Comparison of ENCODE assay signal across 16 cellular contexts in the genomic region with DNA sequence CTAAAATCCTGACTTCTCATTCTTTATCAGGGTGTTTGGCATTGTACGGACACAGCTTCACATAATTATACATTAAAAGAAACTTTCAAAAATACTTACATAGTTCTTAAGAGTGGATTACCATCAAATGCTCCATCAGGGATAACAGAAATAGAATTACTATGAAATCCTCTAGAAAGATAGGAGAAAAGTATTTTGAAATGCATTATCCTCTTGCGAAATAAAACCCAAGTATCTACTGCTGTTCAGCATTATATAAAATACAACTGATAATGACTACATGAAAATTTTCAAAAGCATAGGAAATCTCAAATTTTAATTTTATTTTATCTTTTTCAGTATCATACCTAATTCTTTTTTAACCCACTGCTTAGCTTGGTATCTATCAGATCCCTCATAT. TPM values are rescaled to one million over a fixed set of nuclear protein-coding genes. Genes with fewer than 3 reads are reported as not detected.
DNase-seq lines count a peak whose midpoint lies in the region; ATAC-seq and TF ChIP-seq lines count a peak whose summit lies in the region.
"Had no signal": no experiment of that assay in that cellular context is flagged by ENCODE, and none has a peak within 500 bp of the region (broad histone marks: within the 10 kb centered on the region; RNA-seq: fewer than 3 reads in every experiment).

No MANE protein-coding gene starts in this region.

- no peak for TF ChIP-seq RAD21 in SK-N-SH (IDR thresholded peaks at IDR 0.05; ENCODE audit: low read length)

- no peaks in the 10 kb centered on the region for H4K20me1 ChIP-seq in SK-N-SH (ENCODE audit: insufficient read depth)

- no peaks in the 10 kb centered on the region for H3K9me2 ChIP-seq in SK-N-SH

- no peak for ATAC-seq in SK-N-SH treated with all-trans-retinoic acid at 6 μM for 48 hours
- peak; percentile 3 to 41 (median 20) for ATAC-seq in right lobe of liver
- no peak for ATAC-seq in naive thymus-derived CD8-positive, alpha-beta T cell
- ATAC-seq in HG03354 (IDR thresholded peaks at IDR 0.05; ENCODE audit: poor library complexity, severe bottlenecking, unreplicated experiment) = no peak

- TF ChIP-seq CTCF in SK-N-SH (IDR thresholded peaks at IDR 0.05) (no peak), right lobe of liver (IDR thresholded peaks at IDR 0.05) (no peak), WERI-Rb-1 (IDR thresholded peaks at IDR 0.05; ENCODE audit: low read depth, low read length) (no peak)

- no peak overlapping the region for H3K4me3 Mint-ChIP-seq in naive thymus-derived CD8-positive, alpha-beta T cell
- H3K4me3 Mint-ChIP-seq: B cell; CD4-positive, alpha-beta T cell had no signal

- H3K27me3 ChIP-seq in SK-N-SH (ENCODE audit: insufficient read depth) (no peaks in the 10 kb centered on the region), right lobe of liver (no peaks in the 10 kb centered on the region), WERI-Rb-1 (ENCODE audit: insufficient read depth, low read depth, severe bottlenecking) (no peaks in the 10 kb centered on the region)

- peaks cover 2 to 16% of the 10 kb centered on the region in 2 experiments; a peak in 3 of 4 replicates for H3K4me1 ChIP-seq in SK-N-SH (ENCODE audit: control insufficient read depth in 1 of 2, insufficient read depth in 2 of 2, low read depth in 1 of 2, low read length in 1 of 2)
- H3K4me1 ChIP-seq in right lobe of liver = peaks cover 0 to 33% (median 7%) of the 10 kb centered on the region in 4 donors
- H3K4me1 ChIP-seq: HAP-1 had no signal

- TF ChIP-seq POLR2A in right lobe of liver (IDR thresholded peaks at IDR 0.05) = no peak

- H3K4me2 ChIP-seq in SK-N-SH = no peak overlapping the region

- POLR2A ChIA-PET in SK-N-SH (lab: Yijun Ruan, JAX) = no interaction called here
- POLR2A ChIA-PET in naive thymus-derived CD8-positive, alpha-beta T cell (lab: Charles Lee) = no interaction called here

- H3K9me3 ChIP-seq in SK-N-SH (no peaks in the 10 kb centered on the region), right lobe of liver (no peaks in the 10 kb centered on the region), WERI-Rb-1 (ENCODE audit: severe bottlenecking) (no peaks in the 10 kb centered on the region)
- H3K9me3 ChIP-seq: HAP-1 had no signal

- peaks cover 12 to 27% of the 10 kb centered on the region in 2 experiments for H3K36me3 ChIP-seq in SK-N-SH (replicated peaks in 1 of 2; ENCODE audit: control insufficient read depth in 1 of 2, insufficient read depth in 2 of 2, low read length in 1 of 2)
- no peaks in the 10 kb centered on the region for H3K36me3 ChIP-seq in right lobe of liver
- H3K36me3 ChIP-seq in WERI-Rb-1 = no peaks in the 10 kb centered on the region

- H3K4me1 Mint-ChIP-seq in naive thymus-derived CD8-positive, alpha-beta T cell = no peaks in the 10 kb centered on the region
- H3K4me1 Mint-ChIP-seq: B cell had no signal

- 96% methylated on average over 2 of the region's 2 CpGs for WGBS in SK-N-SH (ENCODE audit: low lambda C conversion rate)
- WGBS in right lobe of liver (ENCODE audit: insufficient coverage, low coverage, low lambda C conversion rate, missing lambda C conversion rate) = 52% methylated on average over 2 of the region's 2 CpGs

- no peaks in the 10 kb centered on the region for H3K27me3 Mint-ChIP-seq in naive thymus-derived CD8-positive, alpha-beta T cell
- H3K27me3 Mint-ChIP-seq: B cell; CD4-positive, alpha-beta T cell had no signal

- no peaks in the 10 kb centered on the region for H3K79me2 ChIP-seq in SK-N-SH (ENCODE audit: insufficient read depth)

- H3K9me3 Mint-ChIP-seq in naive thymus-derived CD8-positive, alpha-beta T cell = no peaks in the 10 kb centered on the region
- H3K9me3 Mint-ChIP-seq: CD4-positive, alpha-beta T cell had no signal

- H3K36me3 Mint-ChIP-seq in naive thymus-derived CD8-positive, alpha-beta T cell = peaks cover 0 to 4% (median 0%) of the 10 kb centered on the region in 3 donors

- intact Hi-C loops in right lobe of liver (cut with DNase I) = no loop called here

- TF ChIP-seq EP300 in SK-N-SH (IDR thresholded peaks at IDR 0.05; ENCODE audit: borderline replicate concordance in 1 of 2, low read depth in 1 of 2, low read length in 1 of 2) = no peak

- H3K4me3 ChIP-seq in SK-N-SH (ENCODE audit: low read depth in 2 of 2, low read length in 1 of 2) (no peak overlapping the region), right lobe of liver (no peak overlapping the region), WERI-Rb-1 (ENCODE audit: low read depth, low read length) (no peak overlapping the region)
- H3K4me3 ChIP-seq: HAP-1 had no signal

- CTCF ChIA-PET in SK-N-SH (lab: Yijun Ruan, JAX) = interaction anchor here (1.0 kb wide), 1 partner anchor 11 kb away, joined by 3 read pairs; no protein-coding TSS in a partner anchor

- H3K9ac ChIP-seq in SK-N-SH = no peak overlapping the region

- no peaks in the 10 kb centered on the region for H3F3A ChIP-seq in SK-N-SH (replicated peaks; ENCODE audit: insufficient read depth)

- H2AFZ ChIP-seq in SK-N-SH (ENCODE audit: low read depth) = no peak overlapping the region

- no peak for DNase-seq in SK-N-SH
- peak; percentile 71 for DNase-seq in amniotic epithelial cell (ENCODE audit: low read depth)
- no peak for DNase-seq in right lobe of liver
- DNase-seq in naive thymus-derived CD8-positive, alpha-beta T cell = no peak
- no peak for DNase-seq in 8988T
- no peak for DNase-seq in WERI-Rb-1
- DNase-seq: C1 segment of cervical spinal cord; CD4-positive, alpha-beta T cell; DMS153; DMS79 treated with DMSO at 0.1 percent for 48 hours; EL had no signal

- H3K27ac Mint-ChIP-seq in naive thymus-derived CD8-positive, alpha-beta T cell = no peak overlapping the region
- H3K27ac Mint-ChIP-seq: B cell; CD4-positive, alpha-beta T cell had no signal

- H3K27ac ChIP-seq in SK-N-SH (ENCODE audit: low read depth in 2 of 2, low read length in 1 of 2) (no peak overlapping the region), right lobe of liver (peak overlapping the region; percentile 28 to 91 (median 87)), WERI-Rb-1 (no peak overlapping the region)
- H3K27ac ChIP-seq: HL-60 had no signal

TF ChIP-seq in SK-N-SH treated with all-trans-retinoic acid at 6 μM for 48 hours, 23 proteins besides CTCF, POLR2A, EP300 and RAD21:
- 0 out of 2 replicates have a peak, but pooled peaks have one; percentile 25 for TF ChIP-seq ISL1 (CRISPR knock-in tag; IDR thresholded peaks at IDR 0.05)
- TF ChIP-seq GLIS3 (CRISPR knock-in tag; IDR thresholded peaks at IDR 0.05) = no peak

TF ChIP-seq in SK-N-SH, 30 proteins besides CTCF, POLR2A, EP300 and RAD21:
- TF ChIP-seq GATA2 (CRISPR knock-in tag; IDR thresholded peaks at IDR 0.05) = no peak
- TF ChIP-seq USF2 (IDR thresholded peaks at IDR 0.05; ENCODE audit: borderline replicate concordance, low read depth, low read length) = no peak
- TF ChIP-seq REST (IDR thresholded peaks at IDR 0.05; ENCODE audit: low read depth, low read length) = no peak
- TF ChIP-seq SIN3A (IDR thresholded peaks at IDR 0.05; ENCODE audit: borderline replicate concordance, low read depth, low read length) = no peak
- TF ChIP-seq ELF1 (IDR thresholded peaks at IDR 0.05) = no peak

RNA-seq across cellular contexts. Expression of gene CCDC34, which starts 17.8 kb away (rescaled TPM):
- polyA plus RNA-seq in SK-N-SH (2012; rRNA removed) = 5.7 and 6.7 TPM in 2 replicates
- 7.5 and 9.5 TPM in 2 replicates for polyA plus RNA-seq in SK-N-SH (2012; cell fraction: cytosol; rRNA removed)
- 3.0 and 4.8 TPM in 2 replicates for polyA plus RNA-seq in SK-N-SH (2012; cell fraction: nucleus; rRNA removed)
- total RNA-seq in right lobe of liver = 1 to 10 TPM; 1.8 to 3.6 (median 2.1) TPM
- total RNA-seq in naive thymus-derived CD8-positive, alpha-beta T cell = 1 to 10 TPM; 4.2 to 4.7 TPM
- 1 to 10 TPM; 1.8 to 2.4 (median 2.3) TPM for polyA plus RNA-seq in naive thymus-derived CD8-positive, alpha-beta T cell

Comparison
In these comparisons a context has a peak if more than half of its experiments do, and no peak if none do; other contexts are left out.
1. ATAC-seq: peak in right lobe of liver (4 of 4); none in SK-N-SH treated with all-trans-retinoic acid at 6 μM for 48 hours (single experiment), naive thymus-derived CD8-positive, alpha-beta T cell (0 of 2) and HG03354 (single experiment).
2. H3K27ac ChIP-seq: peak in right lobe of liver (3 of 3); none in SK-N-SH (0 of 2) and WERI-Rb-1 (single experiment).